ENCODE assay signal across 9 cellular contexts in the genomic region with DNA sequence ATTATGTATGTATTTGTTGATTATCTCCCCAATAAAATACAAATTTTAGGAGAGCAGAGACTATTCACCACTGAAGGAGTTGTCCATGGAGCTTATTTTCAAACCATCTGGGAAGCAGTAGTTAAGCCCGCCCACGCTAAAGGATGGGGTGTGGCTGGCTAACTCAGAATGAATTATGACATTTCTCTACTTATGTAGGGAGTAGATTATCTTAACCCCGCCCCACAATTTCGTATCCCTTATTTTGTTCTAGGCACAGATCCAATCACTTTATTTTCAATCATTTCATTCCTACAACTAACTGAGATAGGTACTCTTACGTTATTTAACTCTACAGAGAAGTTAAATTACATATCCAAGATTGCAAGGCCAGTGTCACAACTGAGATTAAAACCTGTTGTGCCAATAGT. TPM values are rescaled to one million over a fixed set of nuclear protein-coding genes. Genes with fewer than 3 reads are reported as not detected.
A peak's percentile ranks its signal among the peaks of the same experiment; 100 is the strongest.
DNase-seq lines count a peak whose midpoint lies in the region; ATAC-seq, FAIRE-seq and TF ChIP-seq lines count a peak whose summit lies in the region.
"Had no signal": no experiment of that assay in that cellular context is flagged by ENCODE, and none has a peak within 500 bp of the region (broad histone marks: within the 10 kb centered on the region; RNA-seq: fewer than 3 reads in every experiment).

No MANE protein-coding gene starts in this region.

- H3K9me3 ChIP-seq in H9 (ENCODE audit: control insufficient read depth, low read depth, low read length) = no peaks in the 10 kb centered on the region
- H3K9me3 ChIP-seq in body of pancreas = no peaks in the 10 kb centered on the region

- no peak overlapping the region for H2AFZ ChIP-seq in H9 (ENCODE audit: low read length)

- H3K18ac ChIP-seq in H9 (ENCODE audit: insufficient read length, low read depth, low read length) = no peak overlapping the region

- no peak overlapping the region for H2AK5ac ChIP-seq in H9 (ENCODE audit: insufficient read length, low read length)

- H3K4me1 Mint-ChIP-seq in H9 = peaks cover 20 to 25% of the 10 kb centered on the region in 2 experiments

- H3K4me1 ChIP-seq in H9 (ENCODE audit: insufficient read depth, low read length) = no peaks in the 10 kb centered on the region; the same call in none of the 2 replicates
- peaks cover 28% of the 10 kb centered on the region for H3K4me1 ChIP-seq in body of pancreas
- no peaks in the 10 kb centered on the region for H3K4me1 ChIP-seq in urinary bladder (ENCODE audit: insufficient read depth)

- H3K9me3 Mint-ChIP-seq in H9 = no peaks in the 10 kb centered on the region

- H2BK20ac ChIP-seq in H9 (ENCODE audit: low read depth, low read length, poor library complexity, severe bottlenecking) = no peak overlapping the region

- no peak overlapping the region for H3K4me3 Mint-ChIP-seq in H9

- ATAC-seq in body of pancreas = peak; percentile 16
- peak; percentile 65 for ATAC-seq in left colon
- no peak for ATAC-seq in HG03280 (IDR thresholded peaks at IDR 0.05; ENCODE audit: unreplicated experiment)

- H3K79me2 ChIP-seq in H9 (ENCODE audit: insufficient read depth, low read length) = peaks cover 18% of the 10 kb centered on the region; the same call in 1 of the 2 replicates

- no peak overlapping the region for H3T11ph ChIP-seq in H9 (ENCODE audit: low read length)

- no peak overlapping the region for H3K14ac ChIP-seq in H9 (ENCODE audit: insufficient read depth, low read length)

- no peak overlapping the region for H3K27ac Mint-ChIP-seq in H9

- no peak for TF ChIP-seq POLR2A in body of pancreas (IDR thresholded peaks at IDR 0.05)

- no peak for DNase-seq in H9
- peak; percentile 67 for DNase-seq in NCI-H2227 (lab: John Stamatoyannopoulos, UW; ENCODE audit: unreplicated experiment)
- DNase-seq in body of pancreas = peak; percentile 52 to 76 (median 60)
- peak; percentile 77 to 80 for DNase-seq in left colon
- DNase-seq in frontal cortex (ENCODE audit: low spot score in 2 of 2) = no peak
- no peak for DNase-seq in effector CD8-positive, alpha-beta T cell (lab: John Stamatoyannopoulos, UW)

- no peak for TF ChIP-seq CTCF in H9 (conservative IDR thresholded peaks at IDR 0.05)
- no peak for TF ChIP-seq CTCF in body of pancreas (IDR thresholded peaks at IDR 0.05)

- no peak overlapping the region for H2BK5ac ChIP-seq in H9 (ENCODE audit: insufficient read length, low read length)

- no peak overlapping the region for H3K4ac ChIP-seq in H9 (ENCODE audit: low read depth, low read length)

- WGBS in H9 (ENCODE audit: extremely low coverage, insufficient read length, low lambda C conversion rate) = no CpG with 5 or more reads among the region's 5 CpGs
- whole genome bisulfite sequencing in body of pancreas, 2 donors = 5 to 12% methylated on average over 5 of the region's 5 CpGs
- WGBS in urinary bladder = 10% methylated on average over 5 of the region's 5 CpGs

- intact Hi-C loops in body of pancreas (cut with DNase I) = no loop called here
- intact Hi-C loops in left colon (cut with DNase I, micrococcal nuclease) = no loop called here

- no peak overlapping the region for H3K4me3 ChIP-seq in body of pancreas
- peak overlapping the region; percentile 43 for H3K4me3 ChIP-seq in urinary bladder (ENCODE audit: low read depth, low read length)

- H3K36me3 ChIP-seq in body of pancreas (replicated peaks in 1 of 2; ENCODE audit: insufficient read depth in 1 of 2, low read depth in 2 of 2) = no peaks in the 10 kb centered on the region
- no peaks in the 10 kb centered on the region for H3K36me3 ChIP-seq in urinary bladder (ENCODE audit: insufficient read depth)

- H3K4me2 ChIP-seq in H9 (ENCODE audit: insufficient read depth, insufficient read length, low read length) = peak overlapping the region; percentile 57

- H3K27me3 Mint-ChIP-seq in H9 (ENCODE audit: low read depth) = peaks cover 13% of the 10 kb centered on the region

- no peak overlapping the region for H2BK15ac ChIP-seq in H9 (ENCODE audit: low read depth, low read length)

- H4K20me1 ChIP-seq in H9 (ENCODE audit: control insufficient read depth, insufficient read depth, insufficient read length) = no peaks in the 10 kb centered on the region

- no peak overlapping the region for H3K56ac ChIP-seq in H9 (ENCODE audit: insufficient read length, low read depth, low read length)

- peaks cover 8% of the 10 kb centered on the region for H3K23me2 ChIP-seq in H9 (ENCODE audit: insufficient read length, low read depth, low read length, poor library complexity, severe bottlenecking)

- H2BK120ac ChIP-seq in H9 (ENCODE audit: low read depth, low read length, poor library complexity, severe bottlenecking) = no peak overlapping the region

- H3K9ac ChIP-seq in H9 (ENCODE audit: extremely low read depth, insufficient read length, low read length) = peak overlapping the region; percentile 27

- H3K27me3 ChIP-seq in H9 (ENCODE audit: insufficient read depth, low read length) = no peaks in the 10 kb centered on the region
- no peaks in the 10 kb centered on the region for H3K27me3 ChIP-seq in body of pancreas

- no peaks in the 10 kb centered on the region for H3K79me1 ChIP-seq in H9 (ENCODE audit: insufficient read depth, low read depth, low read length, poor library complexity, severe bottlenecking)

- peaks cover 0 to under 1% (median 0%) of the 10 kb centered on the region in 3 experiments; a peak in 2 of 7 replicates for H3K36me3 Mint-ChIP-seq in H9 (ENCODE audit: insufficient read depth in 1 of 3, low read depth in 3 of 3)

- no peak for FAIRE-seq in frontal cortex (lab: Jason Lieb, UNC)

- H2BK12ac ChIP-seq in H9 (ENCODE audit: insufficient read length, low read depth, low read length) = no peak overlapping the region

- H3K27ac ChIP-seq in H9 (ENCODE audit: insufficient read length, low read depth, low read length) (no peak overlapping the region), body of pancreas (peak overlapping the region; percentile 91 to 98 (median 94)), urinary bladder (ENCODE audit: low read depth) (no peak overlapping the region)

- H4K91ac ChIP-seq in H9 (ENCODE audit: insufficient read length, low read depth, low read length) = no peak overlapping the region

- no peak overlapping the region for H3K23ac ChIP-seq in H9 (ENCODE audit: insufficient read length, low read depth, low read length)

- H4K8ac ChIP-seq in H9 (replicated peaks; ENCODE audit: insufficient read length, low read depth, low read length) = no peak overlapping the region

- no peak overlapping the region for H4K5ac ChIP-seq in H9 (ENCODE audit: insufficient read length, low read depth, low read length)

RNA-seq across cellular contexts. Expression of a gene that starts 1.4 kb away (rescaled TPM):
- 131 and 136 TPM in 2 replicates for total RNA-seq in H9 (2021)
- 100 to 1,000 TPM in 1 of 2 donors, 10 to 100 TPM in 1; 39.9 to 100 TPM for total RNA-seq in body of pancreas
- total RNA-seq in left colon = 100 to 1,000 TPM; 151 to 168 TPM
- 227 TPM for total RNA-seq in urinary bladder
- polyA plus RNA-seq in urinary bladder = 412 TPM
- total RNA-seq in frontal cortex = 92.9 TPM

RNA-seq across cellular contexts. Expression of a gene that starts 40.4 kb away (rescaled TPM):
- total RNA-seq in H9 (2021) (12.2 and 13.5 TPM in 2 replicates), body of pancreas (not detected), left colon (under 1 TPM; 0.15 to 0.42 TPM), urinary bladder (1.1 TPM), frontal cortex (1.6 TPM)
- polyA plus RNA-seq in urinary bladder = 2.0 TPM
- total RNA-seq: activated CD8-positive, alpha-beta memory T cell treated with anti-CD3 and anti-CD28 coated beads for 36 hours had no signal

Comparison
In these comparisons a context has a peak if more than half of its experiments do, and no peak if none do; other contexts are left out.
1. DNase-seq: peak in NCI-H2227 (single experiment), body of pancreas (4 of 4) and left colon (2 of 2); none in H9 (single experiment), frontal cortex (0 of 2) and effector CD8-positive, alpha-beta T cell (single experiment).
2. H3K27ac ChIP-seq: peak in body of pancreas (4 of 4); none in H9 (single experiment) and urinary bladder (single experiment).